In the genomic region with DNA sequence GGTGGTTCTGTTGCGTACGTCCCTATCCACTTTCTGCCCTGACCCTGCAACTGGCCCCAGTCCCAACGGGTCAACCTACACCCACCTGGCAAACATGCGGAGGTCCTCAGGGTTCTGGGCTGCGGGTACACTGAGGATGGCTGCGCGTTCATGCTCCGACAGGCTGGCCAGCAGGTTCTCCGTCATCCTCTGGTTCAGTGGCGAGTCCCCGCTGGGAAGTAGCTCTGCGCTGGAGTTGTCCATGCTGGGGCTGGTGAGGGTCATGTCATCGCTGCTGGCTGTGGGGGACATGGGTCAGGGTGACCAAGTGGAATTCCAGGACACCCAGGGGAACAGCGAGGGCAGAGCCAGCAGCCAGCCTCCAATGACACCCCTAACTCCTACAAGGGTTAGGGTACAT, we compare ENCODE assay signal across 17 cellular contexts. TPM values are rescaled to one million over a fixed set of nuclear protein-coding genes. Genes with fewer than 3 reads are reported as not detected.
A peak's percentile ranks its signal among the peaks of the same experiment; 100 is the strongest.
DNase-seq lines count a peak whose midpoint lies in the region; ATAC-seq, FAIRE-seq and TF ChIP-seq lines count a peak whose summit lies in the region.
"Had no signal": no experiment of that assay in that cellular context is flagged by ENCODE, and none has a peak within 500 bp of the region (broad histone marks: within the 10 kb centered on the region; RNA-seq: fewer than 3 reads in every experiment).

No MANE protein-coding gene starts in this region.

- in situ Hi-C loops in K562 (cut with MboI), result no loop called here

- H3K9ac ChIP-seq in BLaER1 (no peak overlapping the region), K562 (ENCODE audit: insufficient read depth in 1 of 2, low read depth in 2 of 2, low read length in 2 of 2) (no peak overlapping the region)
- H3K9ac ChIP-seq: KMS-11 had no signal

- no peak for TF ChIP-seq CTCF in K562 (IDR thresholded peaks at IDR 0.05 in 2 of 3, conservative IDR thresholded peaks at IDR 0.05 in 1 of 3; ENCODE audit: insufficient read depth in 2 of 3, low read depth in 1 of 3, low read length in 3 of 3)
- TF ChIP-seq CTCF in osteoblast (IDR thresholded peaks at IDR 0.05; ENCODE audit: extremely low read depth, low read depth, low read length), result no peak

- H3K4me1 ChIP-seq in BLaER1, result peaks cover 52% of the 10 kb centered on the region
- H3K4me1 ChIP-seq in K562 (replicated peaks in 1 of 2; ENCODE audit: control insufficient read depth in 2 of 2, insufficient read depth in 2 of 2, low read length in 2 of 2), result peaks cover 6 to 56% of the 10 kb centered on the region in 2 experiments; a peak in 4 of 5 replicates
- H3K4me1 ChIP-seq in osteoblast (ENCODE audit: insufficient read depth, low read length), result peaks cover 22% of the 10 kb centered on the region
- H3K4me1 ChIP-seq: Caco-2 had no signal

- no peak for DNase-seq in K562 (ENCODE audit: extremely low read depth in 1 of 4, low spot score in 3 of 4)
- DNase-seq in osteoblast (ENCODE audit: insufficient read length, low spot score, missing footprints), result peak; percentile 36
- no peak for DNase-seq in epidermal melanocyte (ENCODE audit: insufficient read length, low spot score)
- DNase-seq: ACHN; BE2C; Caco-2; CD4-positive, alpha-beta T cell; DMS79; GDM1; GOT3; H9 had no signal

- H3K9me3 ChIP-seq in BLaER1 (no peaks in the 10 kb centered on the region), K562 (replicated peaks; ENCODE audit: control insufficient read depth, insufficient read depth, low read depth, low read length) (no peaks in the 10 kb centered on the region), osteoblast (ENCODE audit: low read depth, low read length) (no peaks in the 10 kb centered on the region)
- H3K9me3 ChIP-seq: BE2C, Caco-2 had no signal

- no peak for TF ChIP-seq POLR2A in K562 (conservative IDR thresholded peaks at IDR 0.05)

- intact Hi-C loops in K562 (cut with micrococcal nuclease), result no loop called here

- CTCF ChIA-PET in K562 (lab: Yijun Ruan, JAX; ENCODE audit: low intra/inter-chr PET ratio), result no interaction called here

- peaks cover 49% of the 10 kb centered on the region for H4K20me1 ChIP-seq in BLaER1
- peaks cover 12% of the 10 kb centered on the region; the same call in 1 of the 2 replicates for H4K20me1 ChIP-seq in K562 (replicated peaks; ENCODE audit: control insufficient read depth, insufficient read depth, low read length)
- peaks cover 39% of the 10 kb centered on the region for H4K20me1 ChIP-seq in osteoblast (ENCODE audit: insufficient read depth, low read length)

- no peak for TF ChIP-seq RAD21 in K562 (CRISPR knock-in tag; conservative IDR thresholded peaks at IDR 0.05 in 1 of 2, IDR thresholded peaks at IDR 0.05 in 1 of 2)

- POLR2A ChIA-PET in K562 (lab: Yijun Ruan, JAX), result no interaction called here

- peaks cover 3% of the 10 kb centered on the region for H3K9me1 ChIP-seq in K562 (ENCODE audit: control insufficient read depth, insufficient read depth, low read length)

- BruUV-seq in K562 (replicated peaks; lab: Mats Ljungman, UMichigan), result no TSS peak

- no peak overlapping the region for H3K4me3 ChIP-seq in BLaER1
- no peak overlapping the region for H3K4me3 ChIP-seq in K562
- no peak overlapping the region for H3K4me3 ChIP-seq in osteoblast (ENCODE audit: insufficient read depth, low read length)

- WGBS in K562 (ENCODE audit: insufficient coverage, low coverage, missing lambda C conversion rate), result 95% methylated on average over 14 of the region's 14 CpGs

- H2AFZ ChIP-seq in K562 (ENCODE audit: low read depth, low read length) (no peak overlapping the region), osteoblast (ENCODE audit: low read length) (no peak overlapping the region)

- peaks cover 81% of the 10 kb centered on the region for H3K36me3 ChIP-seq in BLaER1
- H3K36me3 ChIP-seq in K562 (ENCODE audit: control insufficient read depth, insufficient read depth, low read length), result peaks cover 80% of the 10 kb centered on the region; the same call in 2 of the 3 replicates
- peaks cover 55% of the 10 kb centered on the region for H3K36me3 ChIP-seq in osteoblast (ENCODE audit: insufficient read depth, low read length)

- no peak overlapping the region for H3K4me2 ChIP-seq in BLaER1
- no peak overlapping the region for H3K4me2 ChIP-seq in K562 (ENCODE audit: insufficient read depth, low read length)
- no peak overlapping the region for H3K4me2 ChIP-seq in osteoblast (ENCODE audit: insufficient read depth, low read length)
- H3K4me2 ChIP-seq: KMS-11 had no signal

- FAIRE-seq in K562 (lab: Jason Lieb, UNC), result no peak
- FAIRE-seq: A204.1, D721Med had no signal

- H3K79me2 ChIP-seq in K562 (ENCODE audit: control insufficient read depth, insufficient read depth, low read length) (no peaks in the 10 kb centered on the region), osteoblast (ENCODE audit: insufficient read depth, low read length) (peaks cover 24% of the 10 kb centered on the region)

- ATAC-seq in K562, result no peak
- ATAC-seq in GM21786 (IDR thresholded peaks at IDR 0.05; ENCODE audit: unreplicated experiment), result no peak

- 0 out of 2 replicates have a peak overlapping the region, but pooled peaks have one; percentile 6 for H3K27ac ChIP-seq in BLaER1
- no peak overlapping the region for H3K27ac ChIP-seq in K562 (ENCODE audit: extremely low read depth, low read depth, low read length)
- H3K27ac ChIP-seq in osteoblast (ENCODE audit: low read depth, low read length), result no peak overlapping the region
- H3K27ac ChIP-seq: C4-2B, KMS-11 had no signal

- no peak for TF ChIP-seq EP300 in K562 (IDR thresholded peaks at IDR 0.05; ENCODE audit: low read length)

- H3K27me3 ChIP-seq in BLaER1 (no peaks in the 10 kb centered on the region), K562 (ENCODE audit: control insufficient read depth in 2 of 2, insufficient read depth in 2 of 2, low read length in 2 of 2) (no peaks in the 10 kb centered on the region), osteoblast (ENCODE audit: insufficient read depth, low read length) (no peaks in the 10 kb centered on the region)
- H3K27me3 ChIP-seq: BE2C had no signal

RNA-seq across cellular contexts. Expression of a gene that starts 10.6 kb away (rescaled TPM):
- 6.3 and 35.1 TPM in 2 replicates for total RNA-seq in K562 (2011; cell fraction: chromatin; rRNA removed; ENCODE audit: low replicate concordance)
- total RNA-seq in K562 (2011; cell fraction: nucleolus; rRNA removed), result 52.2 and 54.0 TPM in 2 replicates
- 26.0 and 30.7 TPM in 2 replicates for total RNA-seq in K562 (2011; cell fraction: nucleoplasm; rRNA removed)
- total RNA-seq in K562 (2014; rRNA removed) (192 and 226 TPM in 2 replicates), K562 (2014; rRNA removed; fragmentation: Illumina TruSeq; extraction: Trizol) (5.0 and 6.1 TPM in 2 replicates), K562 (2015; rRNA removed; fragmentation: Illumina TruSeq; extraction: Trizol) (47.1 and 52.8 TPM in 2 replicates), K562 (2021) (80.1 and 81.9 TPM in 2 replicates), osteoblast (180 and 189 TPM in 2 replicates)
- polyA plus RNA-seq in K562 (2011; rRNA removed) (36.2 and 52.2 TPM in 2 replicates), K562 (2014; fragmentation: Illumina TruSeq; extraction: Trizol) (21.1 and 55.2 TPM in 2 replicates), K562 (2014; fragmentation: Nextera tagmentation; extraction: Ambion mirVana) (1 to 10 TPM in 1 of 2 experiments, under 1 TPM in 1; 0.42 to 2.2 TPM), K562 (2014; rRNA removed) (138 and 214 TPM in 2 replicates)
- polyA plus RNA-seq in K562 (2011; cell fraction: cytosol; rRNA removed), result 102 and 222 TPM in 2 replicates
- 38.8 and 51.3 TPM in 2 replicates for polyA plus RNA-seq in K562 (2011; cell fraction: nucleus; rRNA removed)
- polyA plus RNA-seq in K562 (2012), result 46.7 and 91.8 TPM in 2 replicates
- polyA minus RNA-seq in K562 (2011; rRNA and poly(A)+ RNA removed), result 5.7 and 7.4 TPM in 2 replicates
- polyA minus RNA-seq in K562 (2011; cell fraction: cytosol; rRNA and poly(A)+ RNA removed), result 34.4 and 54.7 TPM in 2 replicates
- polyA minus RNA-seq in K562 (2011; cell fraction: nucleus; rRNA and poly(A)+ RNA removed), result 15.9 and 16.8 TPM in 2 replicates

RNA-seq across cellular contexts. Expression of a gene that starts 16.2 kb away (rescaled TPM):
- total RNA-seq in K562 (2011; cell fraction: chromatin; rRNA removed; ENCODE audit: low replicate concordance), result 63.2 and 128 TPM in 2 replicates
- total RNA-seq in K562 (2011; cell fraction: nucleolus; rRNA removed), result 70.9 and 80.0 TPM in 2 replicates
- total RNA-seq in K562 (2011; cell fraction: nucleoplasm; rRNA removed), result 60.5 TPM in 2 replicates
- 4.5 and 5.9 TPM in 2 replicates for total RNA-seq in K562 (2014; rRNA removed)
- total RNA-seq in K562 (2014; rRNA removed; fragmentation: Illumina TruSeq; extraction: Trizol), result 1.2 and 1.3 TPM in 2 replicates
- total RNA-seq in K562 (2015; rRNA removed; fragmentation: Illumina TruSeq; extraction: Trizol), result 1.2 and 1.6 TPM in 2 replicates
- 6.9 and 7.1 TPM in 2 replicates for total RNA-seq in K562 (2021)
- 8.2 and 20.0 TPM in 2 replicates for polyA plus RNA-seq in K562 (2011; rRNA removed)
- 9.3 and 10.9 TPM in 2 replicates for polyA plus RNA-seq in K562 (2011; cell fraction: cytosol; rRNA removed)
- 210 and 244 TPM in 2 replicates for polyA plus RNA-seq in K562 (2011; cell fraction: nucleus; rRNA removed)
- polyA plus RNA-seq in K562 (2012), result 3.0 and 13.0 TPM in 2 replicates
- 4.2 and 5.5 TPM in 2 replicates for polyA plus RNA-seq in K562 (2014; fragmentation: Illumina TruSeq; extraction: Trizol)
- polyA plus RNA-seq in K562 (2014; fragmentation: Nextera tagmentation; extraction: Ambion mirVana), result 1 to 10 TPM; 1.0 to 2.0 TPM
- 6.0 and 6.9 TPM in 2 replicates for polyA plus RNA-seq in K562 (2014; rRNA removed)
- polyA minus RNA-seq in K562 (2011; rRNA and poly(A)+ RNA removed), result 2.7 and 4.6 TPM in 2 replicates
- 3.7 and 10.0 TPM in 2 replicates for polyA minus RNA-seq in K562 (2011; cell fraction: cytosol; rRNA and poly(A)+ RNA removed)
- 15.8 and 22.8 TPM in 2 replicates for polyA minus RNA-seq in K562 (2011; cell fraction: nucleus; rRNA and poly(A)+ RNA removed)
- 32.2 and 39.5 TPM in 2 replicates for total RNA-seq in osteoblast

RNA-seq across cellular contexts. Expression of a gene that starts 35.0 kb away (rescaled TPM):
- total RNA-seq in K562 (2011; cell fraction: chromatin; rRNA removed; ENCODE audit: low replicate concordance), result 58.7 and 108 TPM in 2 replicates
- 59.2 and 64.4 TPM in 2 replicates for total RNA-seq in K562 (2011; cell fraction: nucleolus; rRNA removed)
- total RNA-seq in K562 (2011; cell fraction: nucleoplasm; rRNA removed), result 61.2 and 70.4 TPM in 2 replicates
- total RNA-seq in K562 (2014; rRNA removed), result 176 and 178 TPM in 2 replicates
- total RNA-seq in K562 (2014; rRNA removed; fragmentation: Illumina TruSeq; extraction: Trizol), result 78.8 and 107 TPM in 2 replicates
- total RNA-seq in K562 (2015; rRNA removed; fragmentation: Illumina TruSeq; extraction: Trizol), result 106 and 108 TPM in 2 replicates
- total RNA-seq in K562 (2021), result 123 and 124 TPM in 2 replicates
- polyA plus RNA-seq in K562 (2011; rRNA removed), result 116 and 117 TPM in 2 replicates
- 102 and 106 TPM in 2 replicates for polyA plus RNA-seq in K562 (2011; cell fraction: cytosol; rRNA removed)
- 107 and 113 TPM in 2 replicates for polyA plus RNA-seq in K562 (2011; cell fraction: nucleus; rRNA removed)
- polyA plus RNA-seq in K562 (2012), result 70.9 and 149 TPM in 2 replicates
- 103 and 132 TPM in 2 replicates for polyA plus RNA-seq in K562 (2014; fragmentation: Illumina TruSeq; extraction: Trizol)
- 10 to 100 TPM; 59.0 to 61.5 TPM for polyA plus RNA-seq in K562 (2014; fragmentation: Nextera tagmentation; extraction: Ambion mirVana)
- 122 and 154 TPM in 2 replicates for polyA plus RNA-seq in K562 (2014; rRNA removed)
- 48.3 and 52.8 TPM in 2 replicates for polyA minus RNA-seq in K562 (2011; rRNA and poly(A)+ RNA removed)
- 20.9 and 31.3 TPM in 2 replicates for polyA minus RNA-seq in K562 (2011; cell fraction: cytosol; rRNA and poly(A)+ RNA removed)
- 18.3 and 31.3 TPM in 2 replicates for polyA minus RNA-seq in K562 (2011; cell fraction: nucleus; rRNA and poly(A)+ RNA removed)
- total RNA-seq in osteoblast, result 9.4 and 14.5 TPM in 2 replicates

RNA-seq across cellular contexts. Expression of a gene that starts 35.2 kb away (rescaled TPM):
- 53.1 and 79.0 TPM in 2 replicates for total RNA-seq in K562 (2011; cell fraction: chromatin; rRNA removed; ENCODE audit: low replicate concordance)
- 47.2 and 48.0 TPM in 2 replicates for total RNA-seq in K562 (2011; cell fraction: nucleolus; rRNA removed)
- 66.1 and 91.1 TPM in 2 replicates for total RNA-seq in K562 (2011; cell fraction: nucleoplasm; rRNA removed)
- total RNA-seq in K562 (2014; rRNA removed), result 62.7 and 65.7 TPM in 2 replicates
- total RNA-seq in K562 (2014; rRNA removed; fragmentation: Illumina TruSeq; extraction: Trizol), result 46.3 and 53.5 TPM in 2 replicates
- 42.1 and 43.7 TPM in 2 replicates for total RNA-seq in K562 (2015; rRNA removed; fragmentation: Illumina TruSeq; extraction: Trizol)
- 86.7 and 90.9 TPM in 2 replicates for total RNA-seq in K562 (2021)
- polyA plus RNA-seq in K562 (2011; rRNA removed), result 86.0 and 95.2 TPM in 2 replicates
- 138 TPM in 2 replicates for polyA plus RNA-seq in K562 (2011; cell fraction: cytosol; rRNA removed)
- polyA plus RNA-seq in K562 (2011; cell fraction: nucleus; rRNA removed), result 48.9 and 51.4 TPM in 2 replicates
- 55.3 and 115 TPM in 2 replicates for polyA plus RNA-seq in K562 (2012)
- polyA plus RNA-seq in K562 (2014; fragmentation: Illumina TruSeq; extraction: Trizol), result 68.2 and 81.3 TPM in 2 replicates
- 100 to 1,000 TPM; 304 to 315 TPM for polyA plus RNA-seq in K562 (2014; fragmentation: Nextera tagmentation; extraction: Ambion mirVana)
- polyA plus RNA-seq in K562 (2014; rRNA removed), result 120 and 135 TPM in 2 replicates
- 81.3 and 98.4 TPM in 2 replicates for polyA minus RNA-seq in K562 (2011; rRNA and poly(A)+ RNA removed)
- 37.8 and 43.4 TPM in 2 replicates for polyA minus RNA-seq in K562 (2011; cell fraction: cytosol; rRNA and poly(A)+ RNA removed)
- 17.2 and 28.0 TPM in 2 replicates for polyA minus RNA-seq in K562 (2011; cell fraction: nucleus; rRNA and poly(A)+ RNA removed)
- 1.4 and 2.1 TPM in 2 replicates for total RNA-seq in osteoblast

RNA-seq across cellular contexts. Expression of a gene that starts 49.9 kb away (rescaled TPM):
- 75.3 and 210 TPM in 2 replicates for total RNA-seq in K562 (2011; cell fraction: chromatin; rRNA removed; ENCODE audit: low replicate concordance)
- total RNA-seq in K562 (2011; cell fraction: nucleolus; rRNA removed), result 101 and 104 TPM in 2 replicates
- 79.9 and 94.8 TPM in 2 replicates for total RNA-seq in K562 (2011; cell fraction: nucleoplasm; rRNA removed)
- total RNA-seq in K562 (2014; rRNA removed) (8.4 and 10.9 TPM in 2 replicates), K562 (2014; rRNA removed; fragmentation: Illumina TruSeq; extraction: Trizol) (3.7 and 5.6 TPM in 2 replicates), K562 (2015; rRNA removed; fragmentation: Illumina TruSeq; extraction: Trizol) (4.4 and 7.9 TPM in 2 replicates), K562 (2021) (51.0 and 53.6 TPM in 2 replicates), osteoblast (10.1 and 10.6 TPM in 2 replicates)
- polyA plus RNA-seq in K562 (2011; rRNA removed) (9.7 and 26.3 TPM in 2 replicates), K562 (2014; fragmentation: Illumina TruSeq; extraction: Trizol) (38.9 and 54.1 TPM in 2 replicates), K562 (2014; fragmentation: Nextera tagmentation; extraction: Ambion mirVana) (1 to 10 TPM in 1 of 2 experiments, under 1 TPM in 1; 0.92 to 1.0 TPM), K562 (2014; rRNA removed) (18.8 and 19.1 TPM in 2 replicates)
- polyA plus RNA-seq in K562 (2011; cell fraction: cytosol; rRNA removed), result 14.6 and 15.5 TPM in 2 replicates
- polyA plus RNA-seq in K562 (2011; cell fraction: nucleus; rRNA removed), result 49.9 and 59.5 TPM in 2 replicates
- 44.9 and 60.8 TPM in 2 replicates for polyA plus RNA-seq in K562 (2012)
- 13.2 and 14.2 TPM in 2 replicates for polyA minus RNA-seq in K562 (2011; rRNA and poly(A)+ RNA removed)
- polyA minus RNA-seq in K562 (2011; cell fraction: cytosol; rRNA and poly(A)+ RNA removed), result 29.3 and 41.0 TPM in 2 replicates
- polyA minus RNA-seq in K562 (2011; cell fraction: nucleus; rRNA and poly(A)+ RNA removed), result 20.2 and 31.7 TPM in 2 replicates
